In the genomic region with DNA sequence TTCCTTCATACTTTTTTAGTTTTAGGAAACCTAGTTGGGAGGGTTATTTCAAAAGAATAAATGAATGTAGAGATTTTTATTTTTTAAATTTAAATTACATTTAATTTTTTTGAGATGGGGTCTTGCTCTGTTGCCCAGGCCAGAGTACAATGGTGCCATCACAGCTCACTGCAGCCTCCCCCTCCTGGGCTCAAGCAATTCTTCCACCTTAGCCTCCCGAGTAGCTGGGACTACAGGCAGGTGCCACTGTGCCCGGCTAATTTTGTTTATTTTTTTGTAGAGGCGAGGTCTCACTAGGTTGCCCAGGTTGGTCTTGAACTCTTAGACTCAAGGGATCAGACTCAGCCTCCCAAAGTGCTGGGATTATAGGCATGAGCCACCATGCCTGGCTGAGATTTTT, we compare ENCODE assay signal across 20 cellular contexts. TPM values are rescaled to one million over a fixed set of nuclear protein-coding genes. Genes with fewer than 3 reads are reported as not detected.
DNase-seq lines count a peak whose midpoint lies in the region; ATAC-seq, FAIRE-seq and TF ChIP-seq lines count a peak whose summit lies in the region.
"Had no signal": no experiment of that assay in that cellular context is flagged by ENCODE, and none has a peak within 500 bp of the region (broad histone marks: within the 10 kb centered on the region; RNA-seq: fewer than 3 reads in every experiment).

No MANE protein-coding gene starts in this region.

- 85% methylated on average over 3 of the region's 3 CpGs for WGBS in HepG2 (ENCODE audit: low lambda C conversion rate)
- WGBS in right lobe of liver (ENCODE audit: insufficient coverage, low coverage, low lambda C conversion rate, missing lambda C conversion rate), result 88% methylated on average over 3 of the region's 3 CpGs

- FAIRE-seq in HepG2 (lab: Jason Lieb, UNC), result no peak
- FAIRE-seq: D721Med had no signal

- intact Hi-C loops in HepG2 (cut with micrococcal nuclease; ENCODE audit: unreplicated experiment) (no loop called here), right lobe of liver (cut with DNase I) (no loop called here), dorsolateral prefrontal cortex (cut with DNase I) (loop anchor here in 1 of 2 donors (5.0 kb wide), 1 partner anchor 71 kb away; no protein-coding TSS in a partner anchor), vagina (cut with DNase I) (no loop called here), OCI-LY7 (cut with micrococcal nuclease; ENCODE audit: unreplicated experiment) (no loop called here)

- in situ Hi-C loops in HepG2 (cut with HindIII; ENCODE audit: extremely low pct_ligation_motif_present, low pct_unique_long_range_greater_than_20kb), result loop anchor here (5.0 kb wide), 1 partner anchor 116 kb away; no protein-coding TSS in a partner anchor

- no TSS peak for BruUV-seq in HepG2 (replicated peaks; lab: Mats Ljungman, UMichigan)
- no TSS peak for BruUV-seq in OCI-LY7 (replicated peaks; lab: Mats Ljungman, UMichigan)

- H3K9me2 ChIP-seq in OCI-LY7 (ENCODE audit: insufficient read depth, low read length), result no peaks in the 10 kb centered on the region

- H3K79me2 ChIP-seq in HepG2 (ENCODE audit: insufficient read depth, low read length), result peaks cover 95% of the 10 kb centered on the region
- no peaks in the 10 kb centered on the region for H3K79me2 ChIP-seq in OCI-LY7 (ENCODE audit: insufficient read depth, low read depth, low read length)

- H3K4me1 Mint-ChIP-seq in neural crest cell, result peaks cover 63% of the 10 kb centered on the region

- H3K4me1 ChIP-seq in HepG2 (ENCODE audit: insufficient read depth, low read length) (peaks cover 100% of the 10 kb centered on the region), right lobe of liver (peaks cover 0 to 37% (median 13%) of the 10 kb centered on the region in 4 donors), vagina (peaks cover 52% of the 10 kb centered on the region), OCI-LY7 (ENCODE audit: insufficient read depth, low read length, poor library complexity, severe bottlenecking) (peaks cover 14% of the 10 kb centered on the region)

- TF ChIP-seq CTCF in HepG2 (CRISPR knock-in tag; IDR thresholded peaks at IDR 0.05) (no peak), right lobe of liver (IDR thresholded peaks at IDR 0.05) (no peak), dorsolateral prefrontal cortex (IDR thresholded peaks at IDR 0.05 in 54 of 56, conservative IDR thresholded peaks at IDR 0.05 in 2 of 56; ENCODE audit: low read depth in 1 of 56, partially characterized antibody in 56 of 56) (no peak), neural crest cell (conservative IDR thresholded peaks at IDR 0.05) (no peak), vagina (IDR thresholded peaks at IDR 0.05) (no peak), OCI-LY7 (conservative IDR thresholded peaks at IDR 0.05; ENCODE audit: low read length) (no peak)

- no peak for TF ChIP-seq RAD21 in HepG2 (CRISPR knock-in tag; IDR thresholded peaks at IDR 0.05)

- no peak overlapping the region for H3K4me3 Mint-ChIP-seq in neural crest cell
- H3K4me3 Mint-ChIP-seq: CD4-positive, CD25-positive, alpha-beta regulatory T cell had no signal

- POLR2A ChIA-PET in HepG2 (lab: Yijun Ruan, JAX), result no interaction called here
- POLR2A ChIA-PET in OCI-LY7 (lab: Charles Lee), result no interaction called here

- peaks cover 8% of the 10 kb centered on the region for H4K20me1 ChIP-seq in HepG2 (ENCODE audit: insufficient read depth, low read length)
- no peaks in the 10 kb centered on the region for H4K20me1 ChIP-seq in OCI-LY7 (ENCODE audit: insufficient read depth, low read length)

- peak overlapping the region; percentile 24 for H3K27ac Mint-ChIP-seq in neural crest cell (ENCODE audit: unreplicated experiment)
- H3K27ac Mint-ChIP-seq: CD4-positive, CD25-positive, alpha-beta regulatory T cell had no signal

- DNase-seq in HepG2 (ENCODE audit: low spot score), result no peak
- no peak for DNase-seq in right lobe of liver
- no peak for DNase-seq in dorsolateral prefrontal cortex
- DNase-seq in neural crest cell (ENCODE audit: low read depth, low spot score), result no peak
- DNase-seq in vagina (ENCODE audit: extremely low spot score in 2 of 2), result no peak
- DNase-seq in NCI-H345 (lab: John Stamatoyannopoulos, UW), result no peak
- no peak for DNase-seq in OCI-LY7 (ENCODE audit: low spot score)
- DNase-seq: CD4-positive, CD25-positive, alpha-beta regulatory T cell; Karpas-422; NCI-H1092; NCI-H1417 treated with DMSO at 0.1 percent for 48 hours; NCI-H1694 treated with DMSO at 0.1 percent for 48 hours; NCI-H2081; NCI-H226; NCI-H510A treated with DMSO at 0.1 percent for 48 hours; RPMI8226; SHP77 had no signal

- ATAC-seq in HepG2 (no peak), right lobe of liver (no peak), HG03139 (IDR thresholded peaks at IDR 0.05; ENCODE audit: unreplicated experiment) (no peak)
- ATAC-seq: HCT116 had no signal

- TF ChIP-seq POLR2A in HepG2 (IDR thresholded peaks at IDR 0.05; ENCODE audit: insufficient read depth in 1 of 2, low read depth in 2 of 2, low read length in 2 of 2) (no peak), right lobe of liver (IDR thresholded peaks at IDR 0.05) (no peak), vagina (IDR thresholded peaks at IDR 0.05) (no peak)

- no peak overlapping the region for H3K9ac ChIP-seq in HepG2 (ENCODE audit: insufficient read depth, low read depth, low read length)

- no peaks in the 10 kb centered on the region for H3K27me3 Mint-ChIP-seq in neural crest cell (ENCODE audit: low read depth)

- no peak overlapping the region for H2AFZ ChIP-seq in HepG2 (ENCODE audit: low read length)
- H2AFZ ChIP-seq in OCI-LY7 (ENCODE audit: low read length), result no peak overlapping the region

- peak overlapping the region; percentile 7 for H3K27ac ChIP-seq in HepG2 (ENCODE audit: extremely low read length, insufficient read depth, low read length)
- H3K27ac ChIP-seq in right lobe of liver, result no peak overlapping the region
- H3K27ac ChIP-seq in dorsolateral prefrontal cortex, result peak overlapping the region in 46 of 59 donors; percentile 1 to 94 (median 82)
- H3K27ac ChIP-seq in vagina, result peak overlapping the region; percentile 3
- no peak overlapping the region for H3K27ac ChIP-seq in OCI-LY7 (ENCODE audit: low read depth, low read length, poor library complexity, severe bottlenecking)

- no peaks in the 10 kb centered on the region for H3K36me3 Mint-ChIP-seq in neural crest cell (ENCODE audit: low read depth)
- H3K36me3 Mint-ChIP-seq: CD4-positive, CD25-positive, alpha-beta regulatory T cell had no signal

- H3K9me3 Mint-ChIP-seq in neural crest cell, result no peaks in the 10 kb centered on the region
- H3K9me3 Mint-ChIP-seq: CD4-positive, CD25-positive, alpha-beta regulatory T cell had no signal

- no peak overlapping the region for H3K4me2 ChIP-seq in HepG2 (ENCODE audit: low read depth, low read length)
- H3K4me2 ChIP-seq in OCI-LY7 (ENCODE audit: low read length), result no peak overlapping the region

- CTCF ChIA-PET in HepG2 (lab: Yijun Ruan, JAX; ENCODE audit: low intra/inter-chr PET ratio, low total read pairs) (no interaction called here), OCI-LY7 (lab: Charles Lee; ENCODE audit: unreplicated experiment) (no interaction called here)

- H3K27me3 ChIP-seq in HepG2 (ENCODE audit: control insufficient read depth in 1 of 2, insufficient read depth in 2 of 2, low read length in 2 of 2) (no peaks in the 10 kb centered on the region), right lobe of liver (no peaks in the 10 kb centered on the region), dorsolateral prefrontal cortex (no peaks in the 10 kb centered on the region), vagina (no peaks in the 10 kb centered on the region)

- H3K9me3 ChIP-seq in HepG2 (ENCODE audit: low read length) (no peaks in the 10 kb centered on the region), right lobe of liver (no peaks in the 10 kb centered on the region), vagina (no peaks in the 10 kb centered on the region), OCI-LY7 (ENCODE audit: low read length) (no peaks in the 10 kb centered on the region)

- no peak for TF ChIP-seq EP300 in HepG2 (IDR thresholded peaks at IDR 0.05; ENCODE audit: low read depth in 2 of 2, low read length in 2 of 2)
- no peak for TF ChIP-seq EP300 in HepG2 (CRISPR knock-in tag; IDR thresholded peaks at IDR 0.05; ENCODE audit: borderline replicate concordance)

- H3K36me3 ChIP-seq in HepG2 (replicated peaks in 1 of 2; ENCODE audit: control insufficient read depth in 1 of 2, insufficient read depth in 2 of 2, low read length in 2 of 2), result peaks cover 5 to 6% of the 10 kb centered on the region in 2 experiments; a peak in 2 of 5 replicates
- H3K36me3 ChIP-seq in right lobe of liver, result no peaks in the 10 kb centered on the region
- no peaks in the 10 kb centered on the region for H3K36me3 ChIP-seq in vagina
- H3K36me3 ChIP-seq in OCI-LY7 (ENCODE audit: insufficient read depth, low read length), result no peaks in the 10 kb centered on the region

- H3K4me3 ChIP-seq in HepG2 (replicated peaks in 1 of 3; ENCODE audit: insufficient read depth in 1 of 3, low read depth in 2 of 3, low read length in 3 of 3), result no peak overlapping the region
- H3K4me3 ChIP-seq in right lobe of liver, result no peak overlapping the region
- no peak overlapping the region for H3K4me3 ChIP-seq in dorsolateral prefrontal cortex
- no peak overlapping the region for H3K4me3 ChIP-seq in vagina
- H3K4me3 ChIP-seq in OCI-LY7 (ENCODE audit: low read depth, low read length, poor library complexity, severe bottlenecking), result no peak overlapping the region

RNA-seq across cellular contexts. Expression of gene ZNRF3, which starts 32.6 kb away (rescaled TPM):
- total RNA-seq in HepG2 (2016; rRNA removed; fragmentation: Illumina TruSeq; extraction: Trizol), result 17.6 and 36.7 TPM in 2 replicates
- 6.8 and 7.3 TPM in 2 replicates for total RNA-seq in HepG2 (2016; cell fraction: cytosol; rRNA removed; fragmentation: Illumina TruSeq; extraction: Trizol; ENCODE audit: low read depth)
- total RNA-seq in HepG2 (2016; cell fraction: insoluble cytoplasmic fraction; rRNA removed; fragmentation: Illumina TruSeq; extraction: Trizol), result 15.3 and 36.6 TPM in 2 replicates
- 18.5 and 19.0 TPM in 2 replicates for total RNA-seq in HepG2 (2016; cell fraction: membrane; rRNA removed; fragmentation: Illumina TruSeq; extraction: Trizol)
- total RNA-seq in HepG2 (2016; cell fraction: nucleus; rRNA removed; fragmentation: Illumina TruSeq; extraction: Trizol), result 35.5 and 42.6 TPM in 2 replicates
- 17.4 and 20.3 TPM in 2 replicates for polyA plus RNA-seq in HepG2 (2011; rRNA removed)
- polyA plus RNA-seq in HepG2 (2011; cell fraction: cytosol; rRNA removed), result 12.9 and 24.5 TPM in 2 replicates
- 30.8 and 41.2 TPM in 2 replicates for polyA plus RNA-seq in HepG2 (2011; cell fraction: nucleus; rRNA removed)
- polyA plus RNA-seq in HepG2 (2012), result 19.0 and 20.9 TPM in 2 replicates
- polyA plus RNA-seq in HepG2 (2016; cell fraction: cytosol; fragmentation: Illumina TruSeq; extraction: Trizol; ENCODE audit: low read depth), result 3.0 and 3.4 TPM in 2 replicates
- 14.9 and 16.9 TPM in 2 replicates for polyA plus RNA-seq in HepG2 (2016; cell fraction: insoluble cytoplasmic fraction; fragmentation: Illumina TruSeq; extraction: Trizol; ENCODE audit: low read depth)
- 7.9 and 8.5 TPM in 2 replicates for polyA plus RNA-seq in HepG2 (2016; cell fraction: membrane; fragmentation: Illumina TruSeq; extraction: Trizol; ENCODE audit: low read depth)
- polyA plus RNA-seq in HepG2 (2016; cell fraction: nucleus; fragmentation: Illumina TruSeq; extraction: Trizol; ENCODE audit: insufficient read depth, low read depth), result 54.3 and 62.4 TPM in 2 replicates
- 2.0 and 68.2 TPM in 2 replicates for polyA minus RNA-seq in HepG2 (2011; rRNA and poly(A)+ RNA removed; ENCODE audit: low replicate concordance)
- polyA minus RNA-seq in HepG2 (2011; cell fraction: cytosol; rRNA and poly(A)+ RNA removed), result 28.7 and 38.5 TPM in 2 replicates
- 19.8 and 22.1 TPM in 2 replicates for polyA minus RNA-seq in HepG2 (2011; cell fraction: nucleus; rRNA and poly(A)+ RNA removed)
- total RNA-seq in right lobe of liver, result 1 to 10 TPM; 5.8 to 9.2 (median 6.9) TPM
- total RNA-seq in dorsolateral prefrontal cortex, result 10 to 100 TPM; 13.3 to 65.5 (median 24.6) TPM
- total RNA-seq in neural crest cell, result 18.5 and 18.9 TPM in 2 replicates
- 7.9 TPM for total RNA-seq in vagina
- total RNA-seq in OCI-LY7 (2014; rRNA removed; shearing (Covaris generic)), result 1.2 and 3.6 TPM in 2 replicates
- 3.1 and 3.9 TPM in 2 replicates for total RNA-seq in OCI-LY7 (2022)

Comparison
In these comparisons a context has a peak if more than half of its experiments do, and no peak if none do; other contexts are left out.
1. H3K27ac ChIP-seq: peak in HepG2 (single experiment), dorsolateral prefrontal cortex (46 of 59) and vagina (single experiment); none in right lobe of liver (0 of 3) and OCI-LY7 (single experiment).